19 cellular contexts compared by ENCODE assay signal in genomic region chr4:79445371-79445781, GRCh38. TPM values are rescaled to one million over a fixed set of nuclear protein-coding genes. Genes with fewer than 3 reads are reported as not detected.
DNase-seq lines count a peak whose midpoint lies in the region; ATAC-seq and TF ChIP-seq lines count a peak whose summit lies in the region.
"Had no signal": no experiment of that assay in that cellular context is flagged by ENCODE, and none has a peak within 500 bp of the region (broad histone marks: within the 10 kb centered on the region; RNA-seq: fewer than 3 reads in every experiment).

No MANE protein-coding gene starts in this region.

- WGBS in trophoblast cell (ENCODE audit: extremely low coverage, insufficient coverage, insufficient read length), result no CpG with 5 or more reads among the region's 5 CpGs

- no peak overlapping the region for H3K4me3 ChIP-seq in trophoblast cell (ENCODE audit: low read depth, low read length)
- H3K4me3 ChIP-seq in PC-3 (ENCODE audit: low read length), result no peak overlapping the region

- H3K18ac ChIP-seq in trophoblast cell (ENCODE audit: low read length), result no peak overlapping the region

- DNase-seq in NCI-H1092 (lab: John Stamatoyannopoulos, UW) (peak; percentile 67), NCI-H2227 (lab: John Stamatoyannopoulos, UW; ENCODE audit: unreplicated experiment) (peak; percentile 87), WTC11 (ENCODE audit: low spot score) (peak; percentile 5), trophoblast cell (peak; percentile 77 to 84), PC-3 (no peak), cortex of kidney (lab: John Stamatoyannopoulos, UW) (no peak)
- no peak for DNase-seq in activated CD4-positive, CD25-positive, alpha-beta regulatory T cell (lab: John Stamatoyannopoulos, UW)
- DNase-seq: caudate nucleus, Karpas-422, naive B cell, SK-N-SH had no signal

- no peak overlapping the region for H4K91ac ChIP-seq in trophoblast cell (ENCODE audit: low read depth, low read length)

- no peak overlapping the region for H2BK12ac ChIP-seq in trophoblast cell (ENCODE audit: low read length)

- TF ChIP-seq CTCF in WTC11 (IDR thresholded peaks at IDR 0.05) (no peak), PC-3 (conservative IDR thresholded peaks at IDR 0.05; ENCODE audit: low read depth, low read length) (no peak)

- H2AK5ac ChIP-seq in trophoblast cell (ENCODE audit: low read length), result no peak overlapping the region

- no peak overlapping the region for H4K8ac ChIP-seq in trophoblast cell (ENCODE audit: low read depth, low read length)

- H3K36me3 Mint-ChIP-seq in WTC11, result no peaks in the 10 kb centered on the region
- H3K36me3 Mint-ChIP-seq: activated naive CD4-positive, alpha-beta T cell treated with anti-CD3 and anti-CD28 coated beads, Interleukin-2, amount 50 U/mL, for 24 hours; CD14-positive monocyte; naive B cell had no signal

- no peak overlapping the region for H3K4me3 Mint-ChIP-seq in WTC11
- H3K4me3 Mint-ChIP-seq: activated naive CD4-positive, alpha-beta T cell treated with anti-CD3 and anti-CD28 coated beads, Interleukin-2, amount 50 U/mL, for 24 hours; CD14-positive monocyte; naive B cell; stimulated activated naive CD8-positive, alpha-beta T cell treated with anti-CD3 and anti-CD28 coated beads, Interleukin-15, Interleukin-2, amounts not matched to agents 100 ng/mL and 50 ng/mL, for 24 hours had no signal

- H3K23ac ChIP-seq in trophoblast cell (ENCODE audit: low read length), result no peak overlapping the region

- H3K4me1 ChIP-seq in trophoblast cell (ENCODE audit: control insufficient read depth in 1 of 2, insufficient read depth in 2 of 2, low read length in 2 of 2) (no peaks in the 10 kb centered on the region), PC-3 (ENCODE audit: insufficient read depth, low read length) (no peaks in the 10 kb centered on the region)

- no peaks in the 10 kb centered on the region for H3F3A ChIP-seq in PC-3 (ENCODE audit: low read length, unreplicated experiment)

- H3K9me3 ChIP-seq in trophoblast cell (ENCODE audit: insufficient read depth, low read depth, low read length), result no peaks in the 10 kb centered on the region
- H3K9me3 ChIP-seq in PC-3 (ENCODE audit: low read length), result no peaks in the 10 kb centered on the region
- H3K9me3 ChIP-seq: SK-N-SH had no signal

- no TSS peak for BruUV-seq in PC-3 (replicated peaks; lab: Mats Ljungman, UMichigan)

- peaks cover 26% of the 10 kb centered on the region for H3K4me1 Mint-ChIP-seq in WTC11
- H3K4me1 Mint-ChIP-seq: activated naive CD4-positive, alpha-beta T cell treated with anti-CD3 and anti-CD28 coated beads, Interleukin-2, amount 50 U/mL, for 24 hours; CD14-positive monocyte; naive B cell had no signal

- H3K9ac ChIP-seq in trophoblast cell (ENCODE audit: low read length) (no peak overlapping the region), PC-3 (ENCODE audit: low read length) (no peak overlapping the region)
- H3K9ac ChIP-seq: SK-N-SH had no signal

- H2BK120ac ChIP-seq in trophoblast cell (ENCODE audit: insufficient read depth, low read length, poor library complexity), result no peak overlapping the region

- H3K14ac ChIP-seq in trophoblast cell (ENCODE audit: low read length), result no peak overlapping the region

- H3K27me3 Mint-ChIP-seq in WTC11 (ENCODE audit: low read depth), result no peaks in the 10 kb centered on the region
- H3K27me3 Mint-ChIP-seq: activated naive CD4-positive, alpha-beta T cell treated with anti-CD3 and anti-CD28 coated beads, Interleukin-2, amount 50 U/mL, for 24 hours; naive B cell; stimulated activated naive CD8-positive, alpha-beta T cell treated with anti-CD3 and anti-CD28 coated beads, Interleukin-15, Interleukin-2, amounts not matched to agents 100 ng/mL and 50 ng/mL, for 24 hours had no signal

- H3K27ac Mint-ChIP-seq in WTC11, result no peak overlapping the region
- H3K27ac Mint-ChIP-seq: activated naive CD4-positive, alpha-beta T cell treated with anti-CD3 and anti-CD28 coated beads, Interleukin-2, amount 50 U/mL, for 24 hours; CD14-positive monocyte; naive B cell; stimulated activated naive CD8-positive, alpha-beta T cell treated with anti-CD3 and anti-CD28 coated beads, Interleukin-15, Interleukin-2, amounts not matched to agents 100 ng/mL and 50 ng/mL, for 24 hours had no signal

- ATAC-seq in WTC11, result peak; percentile 92
- ATAC-seq in HG02981 (IDR thresholded peaks at IDR 0.05; ENCODE audit: unreplicated experiment), result no peak
- ATAC-seq in PC-3, result no peak

- CTCF ChIA-PET in WTC11 (lab: Charles Lee) (no interaction called here), PC-3 (lab: Charles Lee) (no interaction called here)

- H3K79me1 ChIP-seq in trophoblast cell (ENCODE audit: low read length), result no peaks in the 10 kb centered on the region

- H3K9me2 ChIP-seq in PC-3 (replicated peaks; ENCODE audit: low read length), result no peaks in the 10 kb centered on the region
- H3K9me2 ChIP-seq: SK-N-SH had no signal

- no peak overlapping the region for H2AFZ ChIP-seq in trophoblast cell (ENCODE audit: insufficient read depth, low read length, poor library complexity)
- no peak overlapping the region for H2AFZ ChIP-seq in PC-3 (ENCODE audit: low read length)

- H3K27me3 ChIP-seq in trophoblast cell (ENCODE audit: insufficient read depth, low read length) (no peaks in the 10 kb centered on the region), PC-3 (ENCODE audit: low read length) (no peaks in the 10 kb centered on the region)

- no peaks in the 10 kb centered on the region for H4K20me1 ChIP-seq in PC-3 (ENCODE audit: low read length)

- H3K27ac ChIP-seq in trophoblast cell (ENCODE audit: low read depth, low read length) (no peak overlapping the region), PC-3 (ENCODE audit: low read length) (no peak overlapping the region)
- H3K27ac ChIP-seq: HL-60, VCaP had no signal

- no peaks in the 10 kb centered on the region for H3K79me2 ChIP-seq in trophoblast cell (ENCODE audit: control insufficient read depth, insufficient read depth, low read length, poor library complexity)
- H3K79me2 ChIP-seq in PC-3 (ENCODE audit: low read length), result no peaks in the 10 kb centered on the region

- intact Hi-C loops in PC-3 (cut with micrococcal nuclease), result no loop called here

- POLR2A ChIA-PET in WTC11 (lab: Charles Lee), result no interaction called here
- POLR2A ChIA-PET in PC-3 (lab: Charles Lee; ENCODE audit: unreplicated experiment), result no interaction called here

- no peak overlapping the region for H4K12ac ChIP-seq in trophoblast cell (ENCODE audit: low read depth, low read length)

- H3K4me2 ChIP-seq in trophoblast cell (ENCODE audit: low read length), result no peak overlapping the region
- no peak overlapping the region for H3K4me2 ChIP-seq in PC-3 (ENCODE audit: low read length)
- H3K4me2 ChIP-seq: SK-N-SH had no signal

- no peak overlapping the region for H3K4ac ChIP-seq in trophoblast cell (ENCODE audit: low read depth, low read length)

- H3K9me3 Mint-ChIP-seq in WTC11, result peaks cover under 1% of the 10 kb centered on the region; the same call in 1 of the 2 replicates
- H3K9me3 Mint-ChIP-seq: CD14-positive monocyte had no signal

- H2BK5ac ChIP-seq in trophoblast cell (ENCODE audit: low read depth, low read length, poor library complexity), result no peak overlapping the region

- H3K36me3 ChIP-seq in trophoblast cell (ENCODE audit: control insufficient read depth in 1 of 2, insufficient read depth in 2 of 2, low read length in 2 of 2) (no peaks in the 10 kb centered on the region), PC-3 (ENCODE audit: low read depth, low read length) (no peaks in the 10 kb centered on the region)

TF ChIP-seq in WTC11, 78 proteins besides CTCF, POLR2A, EP300 and RAD21:
- TF ChIP-seq CREM (CRISPR knock-in tag; IDR thresholded peaks at IDR 0.05), result no peak
TF ChIP-seq in WTC11: peak in this region for 0.

RNA-seq across cellular contexts. Expression of gene GK2, which starts 37.3 kb away (rescaled TPM):
- total RNA-seq in WTC11 (2021) (not detected in 3 replicates), PC-3 (2014; rRNA removed) (not detected in 2 replicates)
- polyA plus RNA-seq in trophoblast cell (2013), result not detected in 2 replicates
- total RNA-seq: endothelial cell of umbilical vein, G401 had no signal
- polyA plus RNA-seq: CD14-positive monocyte, endothelial cell of umbilical vein, SK-N-SH had no signal

Comparison
In these comparisons a context has a peak if more than half of its experiments do, and no peak if none do; other contexts are left out.
1. DNase-seq: peak in NCI-H1092 (single experiment), NCI-H2227 (single experiment), WTC11 (single experiment) and trophoblast cell (2 of 2); none in PC-3 (single experiment), activated CD4-positive, CD25-positive, alpha-beta regulatory T cell (0 of 4) and cortex of kidney (single experiment).